In the genomic region with DNA sequence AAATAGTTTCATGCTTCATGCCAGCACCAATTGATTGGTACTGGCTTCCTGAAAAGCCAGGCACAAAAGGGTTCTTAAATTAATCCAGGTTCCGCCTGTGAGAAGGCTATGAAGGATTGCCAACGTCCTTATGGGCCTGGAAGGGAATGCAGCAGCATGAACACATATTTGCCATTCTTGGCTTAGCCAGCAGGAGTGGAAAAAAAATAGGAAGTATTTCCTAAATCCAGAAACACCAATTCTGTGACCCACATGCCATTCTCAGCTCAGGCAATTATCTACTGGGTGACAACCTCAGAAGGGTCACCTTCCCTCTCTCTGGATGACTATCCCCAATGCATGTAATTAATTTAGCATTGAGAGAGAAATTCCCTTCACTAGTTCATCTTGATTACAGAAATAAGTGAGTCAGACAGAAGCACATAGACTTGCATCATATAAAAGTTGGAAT, we compare ENCODE assay signal across 1 cellular context.
TF ChIP-seq lines count a peak whose summit lies in the region.

No MANE protein-coding gene starts in this region.

TF ChIP-seq in Ishikawa, 13 proteins besides CTCF, POLR2A, EP300 and RAD21 (continued from another document):
- no peak for TF ChIP-seq REST (IDR thresholded peaks at IDR 0.05; ENCODE audit: low read depth)
TF ChIP-seq in Ishikawa: peak in this region for 1.
